Comparison of ENCODE assay signal across 12 cellular contexts in genomic region chr11:106133529-106133928, GRCh38. TPM values are rescaled to one million over a fixed set of nuclear protein-coding genes. Genes with fewer than 3 reads are reported as not detected.
DNase-seq lines count a peak whose midpoint lies in the region; ATAC-seq and TF ChIP-seq lines count a peak whose summit lies in the region.
"Had no signal": no experiment of that assay in that cellular context is flagged by ENCODE, and none has a peak within 500 bp of the region (broad histone marks: within the 10 kb centered on the region; RNA-seq: fewer than 3 reads in every experiment).

No MANE protein-coding gene starts in this region.

- no peaks in the 10 kb centered on the region for H3K36me3 ChIP-seq in BE2C
- H3K36me3 ChIP-seq in esophagus muscularis mucosa: no peaks in the 10 kb centered on the region

- ATAC-seq in GM21529 (IDR thresholded peaks at IDR 0.05; ENCODE audit: unreplicated experiment): peak; percentile 59
- no peak for ATAC-seq in HG03135 (IDR thresholded peaks at IDR 0.05; ENCODE audit: unreplicated experiment)
- ATAC-seq in GM19023 (IDR thresholded peaks at IDR 0.05; ENCODE audit: unreplicated experiment): no peak

- peaks cover 7% of the 10 kb centered on the region for H3K27me3 ChIP-seq in BE2C
- H3K27me3 ChIP-seq in esophagus muscularis mucosa: no peaks in the 10 kb centered on the region

- DNase-seq in BE2C: no peak
- DNase-seq in RKO (ENCODE audit: low spot score): peak; percentile 30
- no peak for DNase-seq in fibroblast of pulmonary artery (ENCODE audit: low read depth)
- no peak for DNase-seq in DMS 273 (lab: John Stamatoyannopoulos, UW; ENCODE audit: unreplicated experiment)
- no peak for DNase-seq in esophagus muscularis mucosa (ENCODE audit: extremely low spot score)
- DNase-seq: activated CD4-positive, alpha-beta memory T cell treated with anti-CD3 and anti-CD28 coated beads for 36 hours; NCI-H146; occipital lobe had no signal

- H3K9me3 ChIP-seq in BE2C (no peaks in the 10 kb centered on the region; the same call in 1 of the 2 replicates), esophagus muscularis mucosa (no peaks in the 10 kb centered on the region)

- H3K27ac ChIP-seq in esophagus muscularis mucosa (replicated peaks in 1 of 4): no peak overlapping the region
- H3K27ac ChIP-seq: epithelial cell of prostate had no signal

- H3K4me1 ChIP-seq in BE2C (no peaks in the 10 kb centered on the region), esophagus muscularis mucosa (no peaks in the 10 kb centered on the region)

- TF ChIP-seq EP300 in esophagus muscularis mucosa (IDR thresholded peaks at IDR 0.05): no peak

- intact Hi-C loops in esophagus muscularis mucosa (cut with DNase I): no loop called here

- H3K4me3 ChIP-seq in BE2C (ENCODE audit: low read depth, low read length) (no peak overlapping the region), fibroblast of pulmonary artery (replicated peaks; ENCODE audit: low read depth, low read length) (no peak overlapping the region), esophagus muscularis mucosa (no peak overlapping the region)

- TF ChIP-seq POLR2A in esophagus muscularis mucosa (IDR thresholded peaks at IDR 0.05; ENCODE audit: low read depth): no peak

- TF ChIP-seq CTCF in BE2C (IDR thresholded peaks at IDR 0.05; ENCODE audit: low read depth, low read length): peak; percentile 34
- peak; percentile 26 for TF ChIP-seq CTCF in fibroblast of pulmonary artery (IDR thresholded peaks at IDR 0.05; ENCODE audit: low read length, missing control alignments)
- no peak for TF ChIP-seq CTCF in esophagus muscularis mucosa (IDR thresholded peaks at IDR 0.05)

RNA-seq across cellular contexts. Expression of gene AASDHPPT, which starts 56.1 kb away (rescaled TPM):
- polyA plus RNA-seq in BE2C (2012; ENCODE audit: insufficient read depth, insufficient read length, low read depth): 81.6 TPM
- 10 to 100 TPM; 23.7 to 28.0 (median 24.7) TPM for total RNA-seq in esophagus muscularis mucosa

RNA-seq across cellular contexts. Expression of gene KBTBD3, which starts 56.4 kb away (rescaled TPM):
- polyA plus RNA-seq in BE2C (2012; ENCODE audit: insufficient read depth, insufficient read length, low read depth): 4.2 TPM
- total RNA-seq in esophagus muscularis mucosa: 1 to 10 TPM; 3.6 to 8.3 (median 6.6) TPM

Comparison
In these comparisons a context has a peak if more than half of its experiments do, and no peak if none do; other contexts are left out.
1. CTCF ChIP-seq: peak in BE2C (single experiment) and fibroblast of pulmonary artery (single experiment); none in esophagus muscularis mucosa (0 of 3).